Comparison of ENCODE assay signal across 11 cellular contexts in genomic region chr12:100375023-100375737, GRCh38. TPM values are rescaled to one million over a fixed set of nuclear protein-coding genes. Genes with fewer than 3 reads are reported as not detected.
DNase-seq lines count a peak whose midpoint lies in the region; ATAC-seq, FAIRE-seq and TF ChIP-seq lines count a peak whose summit lies in the region.
"Had no signal": no experiment of that assay in that cellular context is flagged by ENCODE, and none has a peak within 500 bp of the region (broad histone marks: within the 10 kb centered on the region; RNA-seq: fewer than 3 reads in every experiment).

No MANE protein-coding gene starts in this region.

- H3K4me3 ChIP-seq in astrocyte (ENCODE audit: insufficient read depth, low read depth, low read length) (no peak overlapping the region), testis (no peak overlapping the region)
- H3K4me3 ChIP-seq: suprapubic skin had no signal

- DNase-seq in NCI-H128 (lab: John Stamatoyannopoulos, UW; ENCODE audit: unreplicated experiment) (peak; percentile 26), astrocyte (ENCODE audit: low read depth) (peak; percentile 60), left colon (peak; percentile 30 to 50), testis (peak; percentile 83), DMS153 treated with DMSO at 0.1 percent for 48 hours (lab: John Stamatoyannopoulos, UW; ENCODE audit: unreplicated experiment) (no peak), germinal center (ENCODE audit: low spot score) (no peak)
- DNase-seq: activated CD4-positive, alpha-beta T cell treated with anti-CD3 and anti-CD28 coated beads for 4 hours had no signal

- H3K4me3 Mint-ChIP-seq in astrocyte (ENCODE audit: unreplicated experiment): no peak overlapping the region
- H3K4me3 Mint-ChIP-seq: neural crest cell had no signal

- peak overlapping the region; percentile 25 for H3K4me2 ChIP-seq in astrocyte (ENCODE audit: low read length)

- 52 to 63% methylated on average over 11 to 12 of the region's 12 CpGs for WGBS in testis, 2 donors

- H3K9me3 Mint-ChIP-seq in astrocyte (ENCODE audit: unreplicated experiment): no peaks in the 10 kb centered on the region
- H3K9me3 Mint-ChIP-seq: neural crest cell had no signal

- no peaks in the 10 kb centered on the region for H3K36me3 Mint-ChIP-seq in astrocyte (ENCODE audit: low read depth, unreplicated experiment)

- no peak overlapping the region for H3K27ac Mint-ChIP-seq in astrocyte (ENCODE audit: unreplicated experiment)

- TF ChIP-seq CTCF in astrocyte (IDR thresholded peaks at IDR 0.05; ENCODE audit: insufficient read depth, low read depth, low read length) (no peak), testis (IDR thresholded peaks at IDR 0.05) (no peak)

- no peak overlapping the region for H3K9ac ChIP-seq in astrocyte (ENCODE audit: low read length)

- TF ChIP-seq POLR2A in testis (IDR thresholded peaks at IDR 0.05): no peak

- ATAC-seq in left colon (no peak), GM21737 (IDR thresholded peaks at IDR 0.05; ENCODE audit: unreplicated experiment) (no peak)

- peaks cover 10% of the 10 kb centered on the region for H3K27me3 Mint-ChIP-seq in astrocyte (ENCODE audit: low read depth, unreplicated experiment)

- no peaks in the 10 kb centered on the region for H3K79me2 ChIP-seq in astrocyte (ENCODE audit: insufficient read depth, low read length)

- FAIRE-seq in astrocyte (lab: Jason Lieb, UNC): no peak
- FAIRE-seq: endometrium had no signal

- H3K9me3 ChIP-seq in astrocyte (ENCODE audit: insufficient read depth, low read depth, low read length) (no peaks in the 10 kb centered on the region), testis (no peaks in the 10 kb centered on the region)
- H3K9me3 ChIP-seq: suprapubic skin had no signal

- no peaks in the 10 kb centered on the region for H3K4me1 ChIP-seq in astrocyte (ENCODE audit: insufficient read depth, low read length)
- H3K4me1 ChIP-seq in testis: peaks cover 3% of the 10 kb centered on the region
- H3K4me1 ChIP-seq: suprapubic skin had no signal

- intact Hi-C loops in left colon (cut with DNase I, micrococcal nuclease): no loop called here
- intact Hi-C loops in testis (cut with DNase I; ENCODE audit: low total_unique reads): no loop called here

- H3K27me3 ChIP-seq in astrocyte (ENCODE audit: insufficient read depth, low read length) (peaks cover 2% of the 10 kb centered on the region), testis (no peaks in the 10 kb centered on the region)
- H3K27me3 ChIP-seq: suprapubic skin had no signal

- H3K4me1 Mint-ChIP-seq in astrocyte (ENCODE audit: low read depth, unreplicated experiment): no peaks in the 10 kb centered on the region

- H4K20me1 ChIP-seq in astrocyte (ENCODE audit: insufficient read depth, low read length): no peaks in the 10 kb centered on the region

- H3K27ac ChIP-seq in astrocyte (ENCODE audit: low read depth, low read length) (no peak overlapping the region), testis (no peak overlapping the region)
- H3K27ac ChIP-seq: suprapubic skin had no signal

- H2AFZ ChIP-seq in astrocyte (ENCODE audit: low read depth, low read length): no peak overlapping the region

- H3K36me3 ChIP-seq in astrocyte (ENCODE audit: insufficient read depth, low read length) (no peaks in the 10 kb centered on the region), testis (ENCODE audit: low read depth, missing control alignments) (no peaks in the 10 kb centered on the region)
- H3K36me3 ChIP-seq: suprapubic skin had no signal

RNA-seq across cellular contexts. Expression of gene SLC17A8, which starts 18.3 kb away (rescaled TPM):
- total RNA-seq in astrocyte (not detected in 2 replicates), left colon (10 to 100 TPM in 1 of 2 donors, 1 to 10 TPM in 1; 2.3 to 15.2 TPM), testis (under 1 TPM; 0.08 to 0.37 TPM)
- 0.28 TPM for polyA plus RNA-seq in testis (ENCODE audit: insufficient read depth, low read depth, low replicate concordance)
- total RNA-seq: neural crest cell had no signal

Comparison
In these comparisons a context has a peak if more than half of its experiments do, and no peak if none do; other contexts are left out.
1. DNase-seq: peak in NCI-H128 (single experiment), astrocyte (single experiment), left colon (2 of 2) and testis (single experiment); none in DMS153 treated with DMSO at 0.1 percent for 48 hours (single experiment) and germinal center (single experiment).